In the genomic region with DNA sequence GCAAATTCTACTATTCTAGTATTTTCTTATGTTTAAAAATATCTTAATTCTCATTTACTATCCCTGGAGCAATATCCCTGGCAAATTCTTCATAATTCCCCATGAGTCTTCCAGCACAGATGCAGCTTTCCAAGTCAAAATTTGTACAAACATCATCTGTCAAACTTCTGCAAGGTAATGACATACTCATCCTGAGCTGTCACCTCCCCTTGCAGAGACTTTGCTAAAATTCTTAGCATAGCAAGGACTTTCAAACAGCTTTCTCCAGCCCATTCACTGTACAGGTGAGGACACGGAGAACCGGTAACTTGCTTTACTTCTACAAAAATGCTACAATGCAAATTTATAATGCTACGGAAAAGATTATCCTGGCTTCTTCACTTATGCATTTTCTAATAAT, we compare ENCODE assay signal across 17 cellular contexts. TPM values are rescaled to one million over a fixed set of nuclear protein-coding genes. Genes with fewer than 3 reads are reported as not detected.
DNase-seq lines count a peak whose midpoint lies in the region; ATAC-seq and TF ChIP-seq lines count a peak whose summit lies in the region.
"Had no signal": no experiment of that assay in that cellular context is flagged by ENCODE, and none has a peak within 500 bp of the region (broad histone marks: within the 10 kb centered on the region; RNA-seq: fewer than 3 reads in every experiment).

No MANE protein-coding gene starts in this region.

- no peak overlapping the region for H2AFZ ChIP-seq in hepatocyte

- H3K79me2 ChIP-seq in hepatocyte = peaks cover 59% of the 10 kb centered on the region

- H3K4me1 ChIP-seq in hepatocyte (ENCODE audit: insufficient read depth) (peaks cover 9% of the 10 kb centered on the region), tibial artery (peaks cover 0 to 56% (median 29%) of the 10 kb centered on the region in 4 donors)

- TF ChIP-seq CTCF in LNCaP clone FGC (IDR thresholded peaks at IDR 0.05; ENCODE audit: control insufficient read depth, extremely low read depth, insufficient read depth) (no peak), VCaP (conservative IDR thresholded peaks at IDR 0.05) (no peak), hepatocyte (IDR thresholded peaks at IDR 0.05; ENCODE audit: poor library complexity) (no peak), tibial artery (IDR thresholded peaks at IDR 0.05) (no peak), WTC11 (IDR thresholded peaks at IDR 0.05) (no peak), WERI-Rb-1 (IDR thresholded peaks at IDR 0.05; ENCODE audit: low read depth, low read length) (no peak)

- H3K27ac ChIP-seq in VCaP = peak overlapping the region; percentile 55
- H3K27ac ChIP-seq in hepatocyte = no peak overlapping the region
- H3K27ac ChIP-seq in tibial artery = peak overlapping the region; percentile 29
- no peak overlapping the region for H3K27ac ChIP-seq in WERI-Rb-1

- intact Hi-C loops in tibial artery (cut with DNase I; ENCODE audit: low total_unique reads) = no loop called here

- no peaks in the 10 kb centered on the region for H3K27me3 Mint-ChIP-seq in WTC11 (ENCODE audit: low read depth)
- H3K27me3 Mint-ChIP-seq: CD4-positive, CD25-positive, alpha-beta regulatory T cell had no signal

- in situ Hi-C loops in KBM-7 (cut with MboI; ENCODE audit: low pct_unique_long_range_greater_than_20kb, low sequenced_read_pairs) = loop anchor here (25.0 kb wide), 1 partner anchor 285 kb away; no protein-coding TSS in a partner anchor

- H3K27ac Mint-ChIP-seq in WTC11 = no peak overlapping the region
- H3K27ac Mint-ChIP-seq: CD4-positive, CD25-positive, alpha-beta regulatory T cell had no signal

- no peaks in the 10 kb centered on the region for H3K9me2 ChIP-seq in hepatocyte (replicated peaks; ENCODE audit: insufficient read depth)

- H3K36me3 ChIP-seq in hepatocyte (replicated peaks; ENCODE audit: insufficient read depth, low read depth) (no peaks in the 10 kb centered on the region), tibial artery (no peaks in the 10 kb centered on the region), WERI-Rb-1 (no peaks in the 10 kb centered on the region)

- peak overlapping the region; percentile 31 for H3K4me2 ChIP-seq in hepatocyte

- H3K4me3 ChIP-seq in LNCaP clone FGC (ENCODE audit: low read depth, low read length) = peak overlapping the region; percentile 14; the same call in 1 of the 2 replicates
- H3K4me3 ChIP-seq in hepatocyte = no peak overlapping the region
- peak overlapping the region in 1 of 2 donors; percentile 7 for H3K4me3 ChIP-seq in tibial artery
- H3K4me3 ChIP-seq in WERI-Rb-1 (ENCODE audit: low read depth, low read length) = no peak overlapping the region
- H3K4me3 ChIP-seq: K562 had no signal

- CTCF ChIA-PET in WTC11 (lab: Charles Lee) = interaction anchor here (1.8 kb wide), 1 partner anchor 10 kb away, joined by 9 read pairs; no protein-coding TSS in a partner anchor

- POLR2A ChIA-PET in WTC11 (lab: Charles Lee) = no interaction called here

- 60% methylated on average over 3 of the region's 3 CpGs for WGBS in hepatocyte (ENCODE audit: low lambda C conversion rate, missing lambda C conversion rate)

- no peaks in the 10 kb centered on the region for H3K27me3 ChIP-seq in hepatocyte
- no peaks in the 10 kb centered on the region for H3K27me3 ChIP-seq in tibial artery
- H3K27me3 ChIP-seq in WERI-Rb-1 (ENCODE audit: insufficient read depth, low read depth, severe bottlenecking) = no peaks in the 10 kb centered on the region

- H3K36me3 Mint-ChIP-seq in WTC11 = no peaks in the 10 kb centered on the region
- H3K36me3 Mint-ChIP-seq: CD4-positive, CD25-positive, alpha-beta regulatory T cell had no signal

- H4K20me1 ChIP-seq in hepatocyte (ENCODE audit: insufficient read depth, poor library complexity, severe bottlenecking) = peaks cover 5% of the 10 kb centered on the region

- no peak for ATAC-seq in WTC11
- ATAC-seq: K562 had no signal

- H3K9me3 ChIP-seq in hepatocyte (ENCODE audit: low read depth) (no peaks in the 10 kb centered on the region), tibial artery (no peaks in the 10 kb centered on the region), WERI-Rb-1 (ENCODE audit: severe bottlenecking) (no peaks in the 10 kb centered on the region)
- H3K9me3 ChIP-seq: Caco-2 had no signal

- no peak overlapping the region for H3K4me3 Mint-ChIP-seq in WTC11
- H3K4me3 Mint-ChIP-seq: CD4-positive, CD25-positive, alpha-beta regulatory T cell had no signal

- peaks cover 16% of the 10 kb centered on the region for H3K4me1 Mint-ChIP-seq in WTC11

- no peaks in the 10 kb centered on the region for H3K9me3 Mint-ChIP-seq in WTC11
- H3K9me3 Mint-ChIP-seq: CD4-positive, CD25-positive, alpha-beta regulatory T cell had no signal

- DNase-seq in LNCaP clone FGC (ENCODE audit: low read depth) (no peak), hepatocyte (ENCODE audit: low spot score) (no peak), tibial artery (no peak), KBM-7 (no peak), WTC11 (ENCODE audit: low spot score) (no peak), WERI-Rb-1 (no peak)
- DNase-seq: ACHN; Caco-2; CD4-positive, CD25-positive, alpha-beta regulatory T cell; DMS79; HCEC 1CT; NCI-H1436; NCI-H2029; NCI-H774; SHP77 had no signal

TF ChIP-seq in WTC11, 78 proteins besides CTCF, POLR2A, EP300 and RAD21:
- no peak for TF ChIP-seq ZBTB21 (CRISPR knock-in tag; IDR thresholded peaks at IDR 0.05; ENCODE audit: borderline replicate concordance)
- TF ChIP-seq FOXK1 (CRISPR knock-in tag; IDR thresholded peaks at IDR 0.05) = no peak
- TF ChIP-seq, protein P1, sequence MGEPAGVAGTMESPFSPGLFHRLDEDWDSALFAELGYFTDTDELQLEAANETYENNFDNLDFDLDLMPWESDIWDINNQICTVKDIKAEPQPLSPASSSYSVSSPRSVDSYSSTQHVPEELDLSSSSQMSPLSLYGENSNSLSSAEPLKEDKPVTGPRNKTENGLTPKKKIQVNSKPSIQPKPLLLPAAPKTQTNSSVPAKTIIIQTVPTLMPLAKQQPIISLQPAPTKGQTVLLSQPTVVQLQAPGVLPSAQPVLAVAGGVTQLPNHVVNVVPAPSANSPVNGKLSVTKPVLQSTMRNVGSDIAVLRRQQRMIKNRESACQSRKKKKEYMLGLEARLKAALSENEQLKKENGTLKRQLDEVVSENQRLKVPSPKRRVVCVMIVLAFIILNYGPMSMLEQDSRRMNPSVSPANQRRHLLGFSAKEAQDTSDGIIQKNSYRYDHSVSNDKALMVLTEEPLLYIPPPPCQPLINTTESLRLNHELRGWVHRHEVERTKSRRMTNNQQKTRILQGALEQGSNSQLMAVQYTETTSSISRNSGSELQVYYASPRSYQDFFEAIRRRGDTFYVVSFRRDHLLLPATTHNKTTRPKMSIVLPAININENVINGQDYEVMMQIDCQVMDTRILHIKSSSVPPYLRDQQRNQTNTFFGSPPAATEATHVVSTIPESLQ (CRISPR knock-in tag; IDR thresholded peaks at IDR 0.05) = no peak
- TF ChIP-seq, protein P2, sequence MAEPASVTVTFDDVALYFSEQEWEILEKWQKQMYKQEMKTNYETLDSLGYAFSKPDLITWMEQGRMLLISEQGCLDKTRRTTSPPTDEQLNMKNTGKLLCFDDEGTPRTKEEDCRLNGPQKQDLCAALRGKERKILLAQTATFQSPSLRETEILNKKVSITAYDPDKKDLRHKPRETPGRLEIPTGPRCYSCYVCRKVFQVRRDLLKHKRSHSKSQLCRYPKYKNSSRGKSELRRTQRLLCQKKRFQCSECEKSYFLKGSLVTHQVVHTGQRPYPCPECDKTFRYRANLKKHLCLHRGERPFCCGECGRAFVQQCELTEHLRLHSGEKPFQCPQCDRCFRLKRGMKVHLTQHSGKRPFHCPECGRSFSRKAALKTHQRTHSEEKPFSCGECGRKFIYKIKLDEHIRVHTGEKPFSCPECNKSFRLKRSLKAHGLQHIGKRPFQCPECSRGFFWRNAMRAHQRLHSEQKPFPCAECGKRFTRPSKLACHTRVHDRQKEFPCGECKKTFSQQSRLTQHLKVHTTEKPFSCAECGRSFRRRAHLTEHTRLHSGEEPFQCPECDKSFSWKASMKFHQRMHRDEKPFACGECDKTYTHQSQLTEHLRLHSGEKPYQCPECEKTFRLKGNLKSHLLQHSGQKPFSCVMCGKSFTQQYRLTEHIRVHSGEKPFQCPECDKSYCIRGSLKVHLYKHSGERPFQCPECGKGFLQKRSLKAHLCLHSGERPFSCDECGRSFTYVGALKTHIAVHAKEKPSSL (CRISPR knock-in tag; conservative IDR thresholded peaks at IDR 0.05) = no peak
- TF ChIP-seq ZNF138 (CRISPR knock-in tag; conservative IDR thresholded peaks at IDR 0.05) = no peak
- TF ChIP-seq ZNF232 (CRISPR knock-in tag; IDR thresholded peaks at IDR 0.05) = no peak
- no peak for TF ChIP-seq ZNF396 (CRISPR knock-in tag; IDR thresholded peaks at IDR 0.05; ENCODE audit: borderline replicate concordance)

RNA-seq across cellular contexts. Expression of gene VGLL4, which starts 28.7 kb away (rescaled TPM):
- 99.3 and 109 TPM in 2 replicates for total RNA-seq in hepatocyte
- 57.9 and 70.5 TPM in 2 replicates for polyA plus RNA-seq in hepatocyte
- total RNA-seq in WTC11 (2021) = 42.2 to 43.8 TPM (median 43.0 TPM) in 3 replicates

Comparison
In these comparisons a context has a peak if more than half of its experiments do, and no peak if none do; other contexts are left out.
1. H3K27ac ChIP-seq: peak in VCaP (single experiment) and tibial artery (2 of 2); none in hepatocyte (single experiment) and WERI-Rb-1 (single experiment).